ENCODE assay signal across 9 cellular contexts in the genomic region with DNA sequence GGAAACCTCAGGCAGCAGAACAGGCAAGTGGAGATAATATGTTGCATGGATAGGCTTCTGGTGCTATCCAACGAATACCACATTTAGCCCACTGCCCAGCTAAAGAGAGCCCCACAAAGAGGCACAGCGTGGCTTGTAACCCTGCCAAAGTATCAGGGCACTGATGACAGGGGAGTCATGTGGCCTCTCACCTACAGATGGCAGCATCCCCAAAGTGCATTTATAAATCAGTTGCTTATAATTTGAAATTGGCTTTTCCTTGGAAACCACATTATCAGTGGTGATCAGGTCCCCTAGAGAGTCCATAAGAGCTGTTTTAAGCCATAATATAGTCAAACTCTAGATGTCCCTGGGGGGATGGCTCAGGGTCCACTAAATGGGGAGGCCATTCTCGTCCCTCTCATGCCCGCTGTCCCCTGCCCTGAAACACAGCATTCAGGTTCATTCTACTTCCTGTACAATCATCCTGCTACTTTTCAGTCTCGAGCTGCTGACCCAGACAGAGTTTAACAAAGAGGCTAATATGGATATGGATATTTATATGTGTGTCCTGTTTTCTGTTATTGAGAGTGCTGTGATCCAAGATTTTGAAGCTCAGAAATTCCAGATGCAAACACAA. TPM values are rescaled to one million over a fixed set of nuclear protein-coding genes. Genes with fewer than 3 reads are reported as not detected.
DNase-seq lines count a peak whose midpoint lies in the region; ATAC-seq and TF ChIP-seq lines count a peak whose summit lies in the region.
"Had no signal": no experiment of that assay in that cellular context is flagged by ENCODE, and none has a peak within 500 bp of the region (broad histone marks: within the 10 kb centered on the region; RNA-seq: fewer than 3 reads in every experiment).

No MANE protein-coding gene starts in this region.

- no peaks in the 10 kb centered on the region for H4K20me1 ChIP-seq in GM23338 (replicated peaks; ENCODE audit: insufficient read depth)

- H3F3A ChIP-seq in GM23338 (replicated peaks; ENCODE audit: low read depth): no peaks in the 10 kb centered on the region

- H3K27ac ChIP-seq in GM23338 (ENCODE audit: low read depth) (no peak overlapping the region), RWPE2 (ENCODE audit: poor library complexity, severe bottlenecking) (no peak overlapping the region), right atrium auricular region (no peak overlapping the region), uterus (no peak overlapping the region)

- H3K36me3 Mint-ChIP-seq in GM23338 (ENCODE audit: low read depth): no peaks in the 10 kb centered on the region
- H3K36me3 Mint-ChIP-seq in activated T-cell treated with anti-CD3 and anti-CD28 coated beads, Interleukin-2, amount 50 U/mL, for 24 hours (ENCODE audit: low read depth): no peaks in the 10 kb centered on the region
- no peaks in the 10 kb centered on the region for H3K36me3 Mint-ChIP-seq in activated T-helper 1 cell treated with anti-CD3 and anti-CD28 coated beads, Interleukin-12 subunit alpha, Interleukin-12 subunit beta, Interleukin-2, Interleukin-4 antibody, amounts not matched to agents 30 ng/mL and 10 ng/mL and 1 ng/mL, durations not matched to agents 14 hours and 24 hours and 36 hours (ENCODE audit: low read depth)
- H3K36me3 Mint-ChIP-seq: activated naive CD8-positive, alpha-beta T cell treated with anti-CD3 and anti-CD28 coated beads, Interleukin-2, amount 10 ng/mL, durations not matched to agents 7 days and 5 days had no signal

- TF ChIP-seq CTCF in AG09309 (IDR thresholded peaks at IDR 0.05; ENCODE audit: control insufficient read depth, insufficient read depth, low read depth, low read length, missing control alignments) (peak; percentile 62), GM23338 (conservative IDR thresholded peaks at IDR 0.05; ENCODE audit: low read depth in 2 of 2) (peak; percentile 56 to 64), RWPE2 (IDR thresholded peaks at IDR 0.05; ENCODE audit: poor library complexity, severe bottlenecking) (peak; percentile 73), right atrium auricular region (IDR thresholded peaks at IDR 0.05) (peak; percentile 36 to 57), uterus (IDR thresholded peaks at IDR 0.05) (peak in 2 of 4 experiments; percentile 5 to 15)

- no peak overlapping the region for H2AFZ ChIP-seq in GM23338

- H3K79me2 ChIP-seq in GM23338 (replicated peaks; ENCODE audit: insufficient read depth): no peaks in the 10 kb centered on the region

- H3K4me1 ChIP-seq in GM23338 (ENCODE audit: insufficient read depth): no peaks in the 10 kb centered on the region
- no peaks in the 10 kb centered on the region for H3K4me1 ChIP-seq in RWPE2 (ENCODE audit: insufficient read depth, poor library complexity, severe bottlenecking)
- no peaks in the 10 kb centered on the region for H3K4me1 ChIP-seq in right atrium auricular region
- no peaks in the 10 kb centered on the region for H3K4me1 ChIP-seq in uterus

- H3K27me3 Mint-ChIP-seq in GM23338 (ENCODE audit: insufficient read depth, low read depth, poor library complexity): no peaks in the 10 kb centered on the region
- peaks cover 79% of the 10 kb centered on the region for H3K27me3 Mint-ChIP-seq in activated T-cell treated with anti-CD3 and anti-CD28 coated beads, Interleukin-2, amount 50 U/mL, for 24 hours
- peaks cover 8% of the 10 kb centered on the region for H3K27me3 Mint-ChIP-seq in activated T-helper 1 cell treated with anti-CD3 and anti-CD28 coated beads, Interleukin-12 subunit alpha, Interleukin-12 subunit beta, Interleukin-2, Interleukin-4 antibody, amounts not matched to agents 30 ng/mL and 10 ng/mL and 1 ng/mL, durations not matched to agents 14 hours and 24 hours and 36 hours (ENCODE audit: insufficient read depth)

- H3K27me3 ChIP-seq in GM23338 (ENCODE audit: insufficient read depth) (no peaks in the 10 kb centered on the region), RWPE2 (ENCODE audit: insufficient read depth, poor library complexity, severe bottlenecking) (no peaks in the 10 kb centered on the region), right atrium auricular region (no peaks in the 10 kb centered on the region), uterus (no peaks in the 10 kb centered on the region)

- H3K4me3 Mint-ChIP-seq in GM23338: no peak overlapping the region
- H3K4me3 Mint-ChIP-seq in activated T-cell treated with anti-CD3 and anti-CD28 coated beads, Interleukin-2, amount 50 U/mL, for 24 hours: no peak overlapping the region
- no peak overlapping the region for H3K4me3 Mint-ChIP-seq in activated T-helper 1 cell treated with anti-CD3 and anti-CD28 coated beads, Interleukin-12 subunit alpha, Interleukin-12 subunit beta, Interleukin-2, Interleukin-4 antibody, amounts not matched to agents 30 ng/mL and 10 ng/mL and 1 ng/mL, durations not matched to agents 14 hours and 24 hours and 36 hours
- H3K4me3 Mint-ChIP-seq: activated naive CD8-positive, alpha-beta T cell treated with anti-CD3 and anti-CD28 coated beads, Interleukin-2, amount 10 ng/mL, durations not matched to agents 7 days and 5 days had no signal

- H3K4me2 ChIP-seq in GM23338: no peak overlapping the region

- no peak for TF ChIP-seq POLR2A in uterus (IDR thresholded peaks at IDR 0.05)

- no peaks in the 10 kb centered on the region for H3K9me2 ChIP-seq in GM23338 (ENCODE audit: insufficient read depth)

- H3K4me1 Mint-ChIP-seq in GM23338: peaks cover 7% of the 10 kb centered on the region; the same call in 2 of the 3 replicates
- no peaks in the 10 kb centered on the region for H3K4me1 Mint-ChIP-seq in activated T-cell treated with anti-CD3 and anti-CD28 coated beads, Interleukin-2, amount 50 U/mL, for 24 hours (ENCODE audit: low read depth)
- no peaks in the 10 kb centered on the region for H3K4me1 Mint-ChIP-seq in activated T-helper 1 cell treated with anti-CD3 and anti-CD28 coated beads, Interleukin-12 subunit alpha, Interleukin-12 subunit beta, Interleukin-2, Interleukin-4 antibody, amounts not matched to agents 30 ng/mL and 10 ng/mL and 1 ng/mL, durations not matched to agents 14 hours and 24 hours and 36 hours (ENCODE audit: low read depth)
- H3K4me1 Mint-ChIP-seq: activated naive CD8-positive, alpha-beta T cell treated with anti-CD3 and anti-CD28 coated beads, Interleukin-2, amount 10 ng/mL, durations not matched to agents 7 days and 5 days had no signal

- peak; percentile 79 for ATAC-seq in GM23338
- peak; percentile 52; the same call in 1 of the 3 replicates for ATAC-seq in RWPE2 (ENCODE audit: low read depth)

- DNase-seq in AG09309 (ENCODE audit: low read depth): no peak
- peak; percentile 29 for DNase-seq in GM23338 (ENCODE audit: low spot score)
- DNase-seq in RWPE2 (ENCODE audit: low spot score): no peak
- no peak for DNase-seq in right atrium auricular region (ENCODE audit: low spot score)
- DNase-seq in activated T-cell treated with anti-CD3 and anti-CD28 coated beads, Interleukin-2, amount 50 U/mL, for 24 hours: no peak
- no peak for DNase-seq in activated T-helper 1 cell treated with anti-CD3 and anti-CD28 coated beads, Interleukin-12 subunit alpha, Interleukin-12 subunit beta, Interleukin-2, Interleukin-4 antibody, amounts not matched to agents 30 ng/mL and 10 ng/mL and 1 ng/mL, durations not matched to agents 14 hours and 24 hours and 36 hours (ENCODE audit: low spot score)
- DNase-seq in cerebellum (ENCODE audit: low spot score): no peak
- DNase-seq in uterus: no peak
- DNase-seq: activated naive CD8-positive, alpha-beta T cell treated with anti-CD3 and anti-CD28 coated beads, Interleukin-2, amount 10 ng/mL, durations not matched to agents 7 days and 5 days had no signal

- H3K27ac Mint-ChIP-seq in GM23338: no peak overlapping the region
- no peak overlapping the region for H3K27ac Mint-ChIP-seq in activated T-cell treated with anti-CD3 and anti-CD28 coated beads, Interleukin-2, amount 50 U/mL, for 24 hours
- no peak overlapping the region for H3K27ac Mint-ChIP-seq in activated T-helper 1 cell treated with anti-CD3 and anti-CD28 coated beads, Interleukin-12 subunit alpha, Interleukin-12 subunit beta, Interleukin-2, Interleukin-4 antibody, amounts not matched to agents 30 ng/mL and 10 ng/mL and 1 ng/mL, durations not matched to agents 14 hours and 24 hours and 36 hours
- H3K27ac Mint-ChIP-seq: activated naive CD8-positive, alpha-beta T cell treated with anti-CD3 and anti-CD28 coated beads, Interleukin-2, amount 10 ng/mL, durations not matched to agents 7 days and 5 days had no signal

- intact Hi-C loops in activated T-helper 1 cell treated with anti-CD3 and anti-CD28 coated beads, Interleukin-12 subunit alpha, Interleukin-12 subunit beta, Interleukin-2, Interleukin-4 antibody, amounts not matched to agents 30 ng/mL and 10 ng/mL and 1 ng/mL, durations not matched to agents 14 hours and 24 hours and 36 hours (cut with micrococcal nuclease): loop anchor here (1.0 kb wide), 1 partner anchor 135 kb away; the partner anchor contains the start of gene RPGR
- intact Hi-C loops in uterus (cut with DNase I; ENCODE audit: low total_unique reads): no loop called here

- H3K36me3 ChIP-seq in GM23338 (ENCODE audit: insufficient read depth) (no peaks in the 10 kb centered on the region), RWPE2 (ENCODE audit: low read depth) (no peaks in the 10 kb centered on the region), right atrium auricular region (no peaks in the 10 kb centered on the region), uterus (no peaks in the 10 kb centered on the region)

- H3K4me3 ChIP-seq in AG09309 (ENCODE audit: control insufficient read depth, low read depth, low read length) (no peak overlapping the region), GM23338 (no peak overlapping the region), RWPE2 (ENCODE audit: severe bottlenecking) (no peak overlapping the region), right atrium auricular region (no peak overlapping the region), uterus (no peak overlapping the region)

- no peaks in the 10 kb centered on the region for H3K9me3 ChIP-seq in RWPE2 (ENCODE audit: severe bottlenecking)
- no peaks in the 10 kb centered on the region for H3K9me3 ChIP-seq in right atrium auricular region
- no peaks in the 10 kb centered on the region for H3K9me3 ChIP-seq in uterus

- H3K9me3 Mint-ChIP-seq in GM23338: no peaks in the 10 kb centered on the region
- H3K9me3 Mint-ChIP-seq in activated T-cell treated with anti-CD3 and anti-CD28 coated beads, Interleukin-2, amount 50 U/mL, for 24 hours: no peaks in the 10 kb centered on the region
- H3K9me3 Mint-ChIP-seq in activated T-helper 1 cell treated with anti-CD3 and anti-CD28 coated beads, Interleukin-12 subunit alpha, Interleukin-12 subunit beta, Interleukin-2, Interleukin-4 antibody, amounts not matched to agents 30 ng/mL and 10 ng/mL and 1 ng/mL, durations not matched to agents 14 hours and 24 hours and 36 hours: no peaks in the 10 kb centered on the region
- H3K9me3 Mint-ChIP-seq: activated naive CD8-positive, alpha-beta T cell treated with anti-CD3 and anti-CD28 coated beads, Interleukin-2, amount 10 ng/mL, durations not matched to agents 7 days and 5 days had no signal

RNA-seq across cellular contexts. Expression of gene SRPX, which starts 28.6 kb away (rescaled TPM):
- total RNA-seq in GM23338 (2014; rRNA removed; shearing (Covaris generic)): 12.5 and 16.9 TPM in 2 replicates
- 14.3 and 16.5 TPM in 2 replicates for polyA plus RNA-seq in GM23338 (2016; fragmentation: Nextera tagmentation; extraction: Ambion mirVana)
- 10 to 100 TPM; 75.7 to 81.8 TPM for total RNA-seq in right atrium auricular region
- not detected in 2 replicates for total RNA-seq in activated T-helper 1 cell treated with anti-CD3 and anti-CD28 coated beads, Interleukin-12 subunit alpha, Interleukin-12 subunit beta, Interleukin-2, Interleukin-4 antibody, amounts not matched to agents 30 ng/mL and 10 ng/mL and 1 ng/mL, durations not matched to agents 14 hours and 24 hours and 36 hours
- 5.2 TPM for total RNA-seq in cerebellum
- 100 to 1,000 TPM in 2 of 4 donors, 10 to 100 TPM in 2; 62.7 to 141 (median 99.5) TPM for total RNA-seq in uterus
